Comparison of ENCODE assay signal across 9 cellular contexts in the genomic region with DNA sequence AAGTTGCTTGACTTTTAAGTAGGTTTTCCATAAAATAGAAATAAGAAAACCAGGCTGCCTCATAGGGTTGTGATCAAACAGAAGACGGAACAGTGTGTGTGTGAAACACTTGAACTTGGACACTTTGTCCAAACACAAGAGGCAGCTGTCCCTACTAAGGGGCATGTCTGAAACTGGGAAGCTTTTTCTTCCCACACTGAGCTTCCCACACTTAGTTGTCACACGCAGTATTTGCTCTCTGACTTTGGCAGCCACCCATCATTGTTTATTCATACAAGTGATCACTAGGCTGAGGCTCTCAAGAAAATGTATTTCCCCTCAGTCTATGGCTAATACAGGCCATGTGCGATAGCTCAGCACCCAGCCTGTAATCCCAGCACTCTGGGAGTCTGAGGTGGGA. TPM values are rescaled to one million over a fixed set of nuclear protein-coding genes. Genes with fewer than 3 reads are reported as not detected.
DNase-seq lines count a peak whose midpoint lies in the region; ATAC-seq and TF ChIP-seq lines count a peak whose summit lies in the region.
"Had no signal": no experiment of that assay in that cellular context is flagged by ENCODE, and none has a peak within 500 bp of the region (broad histone marks: within the 10 kb centered on the region; RNA-seq: fewer than 3 reads in every experiment).

No MANE protein-coding gene starts in this region.

- DNase-seq in LHCN-M2 (ENCODE audit: low read depth) (peak; percentile 91), left colon (no peak), stomach (peak; percentile 39), activated gamma-delta T cell treated with Interleukin-2 at 50 U/mL for 16 hours (no peak)
- no peak for DNase-seq in stimulated activated CD4-positive, alpha-beta T cell treated with anti-CD3 and anti-CD28 coated beads, Interleukin-4, amount 100 ng/mL, for 24 hours
- DNase-seq: aorta had no signal

- 14 to 23% (median 17%) methylated on average over 3 of the region's 3 CpGs for WGBS in stomach, 5 donors

- intact Hi-C loops in left colon (cut with DNase I, micrococcal nuclease) (no loop called here), stomach (cut with DNase I; ENCODE audit: low total_unique reads) (no loop called here)

- no peaks in the 10 kb centered on the region for H3K9me3 ChIP-seq in stomach

- no peak for TF ChIP-seq CTCF in brain (conservative IDR thresholded peaks at IDR 0.05)
- no peak for TF ChIP-seq CTCF in stomach (IDR thresholded peaks at IDR 0.05)

- peak overlapping the region; percentile 82 to 89 (median 88) for H3K4me3 Mint-ChIP-seq in brain

- H3K4me3 ChIP-seq in stomach, result no peak overlapping the region

- TF ChIP-seq EP300 in stomach (IDR thresholded peaks at IDR 0.05), result no peak

- peaks cover 0 to 3% (median 0%) of the 10 kb centered on the region in 5 experiments for H3K9me3 Mint-ChIP-seq in brain

- H3K4me1 Mint-ChIP-seq in brain, result peaks cover 46% of the 10 kb centered on the region

- peak overlapping the region; percentile 66 to 90 (median 87) for H3K27ac ChIP-seq in stomach

- peak overlapping the region; percentile 91 to 98 (median 95) for H3K27ac Mint-ChIP-seq in brain

- H3K27me3 Mint-ChIP-seq in brain, result peaks cover 7% of the 10 kb centered on the region

- H3K36me3 ChIP-seq in stomach, result peaks cover 4 to 16% (median 11%) of the 10 kb centered on the region in 4 donors

- H3K27me3 ChIP-seq in stomach, result no peaks in the 10 kb centered on the region

- no peak for TF ChIP-seq POLR2A in stomach (IDR thresholded peaks at IDR 0.05)

- peaks cover 44 to 99% (median 52%) of the 10 kb centered on the region in 4 donors for H3K4me1 ChIP-seq in stomach

- H3K36me3 Mint-ChIP-seq in brain, result peaks cover 5% of the 10 kb centered on the region

- ATAC-seq in left colon, result peak; percentile 10
- no peak for ATAC-seq in HG02571 (IDR thresholded peaks at IDR 0.05; ENCODE audit: unreplicated experiment)
- no peak for ATAC-seq in GM18861 (IDR thresholded peaks at IDR 0.05; ENCODE audit: unreplicated experiment)

RNA-seq across cellular contexts. Expression of a gene that starts 1.2 kb away (rescaled TPM):
- total RNA-seq in LHCN-M2 (2014; rRNA removed), result 1.1 TPM in 1 of 2 replicates, not detected in the other
- polyA plus RNA-seq in LHCN-M2 (2012), result 0.19 TPM
- not detected for polyA plus RNA-seq in brain (ENCODE audit: insufficient read depth, low read depth, low replicate concordance)
- not detected for total RNA-seq in left colon
- not detected for total RNA-seq in stomach
- not detected for polyA plus RNA-seq in stomach
- polyA plus RNA-seq: aorta had no signal

RNA-seq across cellular contexts. Expression of a gene that starts 34.4 kb away (rescaled TPM):
- total RNA-seq in LHCN-M2 (2014; rRNA removed) (827 and 995 TPM in 2 replicates), left colon (100 to 1,000 TPM; 271 to 585 TPM), stomach (100 to 1,000 TPM in 3 of 5 donors, 10 to 100 TPM in 1, 1 to 10 TPM in 1; 6.4 to 225 (median 111) TPM)
- 838 TPM for polyA plus RNA-seq in LHCN-M2 (2012)
- polyA plus RNA-seq in brain (ENCODE audit: insufficient read depth, low read depth, low replicate concordance) (189 TPM), stomach (100 to 1,000 TPM in 2 of 3 donors, 10 to 100 TPM in 1; 89.1 to 200 (median 166) TPM)

Comparison
In these comparisons a context has a peak if more than half of its experiments do, and no peak if none do; other contexts are left out.
1. DNase-seq: peak in LHCN-M2 (single experiment) and stomach (single experiment); none in left colon (0 of 2), activated gamma-delta T cell treated with Interleukin-2 at 50 U/mL for 16 hours (single experiment) and stimulated activated CD4-positive, alpha-beta T cell treated with anti-CD3 and anti-CD28 coated beads, Interleukin-4, amount 100 ng/mL, for 24 hours (single experiment).